ENCODE assay signal across 22 cellular contexts in the genomic region with DNA sequence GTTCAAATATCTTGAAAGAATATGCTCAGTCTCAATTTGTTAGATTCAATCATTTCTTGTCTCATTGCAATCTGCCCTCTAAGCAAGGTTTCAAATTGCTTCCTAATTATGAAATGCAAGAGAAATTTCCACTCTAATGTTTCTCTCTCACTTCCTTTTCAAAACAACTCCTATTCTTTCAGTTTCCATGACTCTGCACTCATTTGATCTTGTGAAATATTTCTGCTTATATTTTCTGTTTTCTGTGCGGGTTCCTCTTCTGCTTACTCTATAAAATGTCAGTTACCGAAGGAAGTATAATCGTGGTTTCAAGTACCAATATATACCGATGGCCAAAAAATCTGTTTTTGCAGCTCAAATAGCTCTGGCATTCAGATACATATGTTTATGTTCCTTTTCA.
DNase-seq lines count a peak whose midpoint lies in the region; ATAC-seq and TF ChIP-seq lines count a peak whose summit lies in the region.
"Had no signal": no experiment of that assay in that cellular context is flagged by ENCODE, and none has a peak within 500 bp of the region (broad histone marks: within the 10 kb centered on the region; RNA-seq: fewer than 3 reads in every experiment).

No MANE protein-coding gene starts in this region.

- POLR2A ChIA-PET in CD8-positive, alpha-beta memory T cell (lab: Charles Lee), result no interaction called here

- DNase-seq in GM23338 (ENCODE audit: low spot score), result no peak
- peak; percentile 84 for DNase-seq in NOMO-1 treated with dmso at 0.1 percent for 144 hours (lab: John Stamatoyannopoulos, UW; ENCODE audit: unreplicated experiment)
- DNase-seq in fibroblast of gingiva (ENCODE audit: low read depth), result peak; percentile 71
- peak; percentile 47 for DNase-seq in pons (ENCODE audit: low spot score)
- DNase-seq in NCI-H2107 treated with DMSO at 0.1 percent for 48 hours (lab: John Stamatoyannopoulos, UW; ENCODE audit: unreplicated experiment), result no peak
- DNase-seq in CD8-positive, alpha-beta memory T cell, result no peak
- DNase-seq in HUDEP-2 (lab: John Stamatoyannopoulos, UW; ENCODE audit: unreplicated experiment in 76 of 76), result no peak
- DNase-seq: activated CD4-positive, alpha-beta T cell treated with anti-CD3 and anti-CD28 coated beads, Interleukin-2, amount 10 ng/mL, durations not matched to agents 7 days and 5 days; activated effector memory CD4-positive, alpha-beta T cell treated with anti-CD3 and anti-CD28 coated beads, Interleukin-2, amount 50 U/mL, for 16 hours; CD8-positive, alpha-beta T cell; DMS79 treated with DMSO at 0.1 percent for 48 hours; foreskin keratinocyte; hippocampal formation; KG1; NCI-H1105 treated with DMSO at 0.1 percent for 48 hours; NCI-H510A; occipital lobe; right lobe of liver; SHP77; T-helper 17 cell had no signal

- no peak overlapping the region for H3K4me3 ChIP-seq in GM23338
- H3K4me3 ChIP-seq in CD8-positive, alpha-beta memory T cell (ENCODE audit: low read length), result no peak overlapping the region
- H3K4me3 ChIP-seq: adrenal gland, right lobe of liver had no signal

- no peaks in the 10 kb centered on the region for H3K27me3 Mint-ChIP-seq in GM23338 (ENCODE audit: insufficient read depth, low read depth, poor library complexity)
- peaks cover 0 to 1% of the 10 kb centered on the region in 2 donors for H3K27me3 Mint-ChIP-seq in CD8-positive, alpha-beta memory T cell
- H3K27me3 Mint-ChIP-seq: activated CD4-positive, alpha-beta T cell treated with anti-CD3 and anti-CD28 coated beads, Interleukin-2, amount 10 ng/mL, durations not matched to agents 7 days and 5 days; T-helper 17 cell had no signal

- no peaks in the 10 kb centered on the region for H3K36me3 Mint-ChIP-seq in GM23338 (ENCODE audit: low read depth)
- no peaks in the 10 kb centered on the region for H3K36me3 Mint-ChIP-seq in CD8-positive, alpha-beta memory T cell
- H3K36me3 Mint-ChIP-seq: CD8-positive, alpha-beta T cell; stimulated activated effector memory CD8-positive, alpha-beta T cell treated with anti-CD3 and anti-CD28 coated beads, Interleukin-12 subunit alpha, Interleukin-12 subunit beta, amount 100 ng/mL, for 72 hours had no signal

- H3K27ac ChIP-seq in GM23338 (ENCODE audit: low read depth), result no peak overlapping the region
- H3K27ac ChIP-seq in CD8-positive, alpha-beta memory T cell (ENCODE audit: low read depth, low read length), result no peak overlapping the region
- H3K27ac ChIP-seq: foreskin keratinocyte, right lobe of liver had no signal

- no peaks in the 10 kb centered on the region for H3K36me3 ChIP-seq in GM23338 (ENCODE audit: insufficient read depth)
- H3K36me3 ChIP-seq in CD8-positive, alpha-beta memory T cell (ENCODE audit: insufficient read depth, low read length), result no peaks in the 10 kb centered on the region
- H3K36me3 ChIP-seq: adrenal gland, right lobe of liver had no signal

- no peaks in the 10 kb centered on the region for H3K9me3 ChIP-seq in CD8-positive, alpha-beta memory T cell (ENCODE audit: low read length)
- H3K9me3 ChIP-seq: adrenal gland, right lobe of liver had no signal

- no peaks in the 10 kb centered on the region for H4K20me1 ChIP-seq in GM23338 (replicated peaks; ENCODE audit: insufficient read depth)

- TF ChIP-seq CTCF in GM23338 (conservative IDR thresholded peaks at IDR 0.05; ENCODE audit: low read depth in 2 of 2), result no peak

- 0 out of 2 replicates have a peak, but pooled peaks cover 1% of the 10 kb centered on the region for H3K9me2 ChIP-seq in GM23338 (ENCODE audit: insufficient read depth)

- peaks cover under 1% of the 10 kb centered on the region; the same call in 1 of the 2 replicates for H3K4me1 ChIP-seq in GM23338 (ENCODE audit: insufficient read depth)
- no peaks in the 10 kb centered on the region for H3K4me1 ChIP-seq in CD8-positive, alpha-beta memory T cell (ENCODE audit: insufficient read depth, low read length)
- H3K4me1 ChIP-seq: adrenal gland, foreskin keratinocyte, right lobe of liver had no signal

- H3K27me3 ChIP-seq in GM23338 (ENCODE audit: insufficient read depth), result no peaks in the 10 kb centered on the region
- H3K27me3 ChIP-seq in CD8-positive, alpha-beta memory T cell (ENCODE audit: insufficient read depth, low read length, poor library complexity, severe bottlenecking), result no peaks in the 10 kb centered on the region
- H3K27me3 ChIP-seq: adrenal gland, foreskin keratinocyte, right lobe of liver had no signal

- H3K4me2 ChIP-seq in GM23338, result no peak overlapping the region

- peak overlapping the region; percentile 14; the same call in 1 of the 2 replicates for H2AFZ ChIP-seq in GM23338

- H3K9me3 Mint-ChIP-seq in GM23338, result no peaks in the 10 kb centered on the region
- H3K9me3 Mint-ChIP-seq in CD8-positive, alpha-beta memory T cell, result peaks cover 4 to 27% (median 7%) of the 10 kb centered on the region in 5 donors
- H3K9me3 Mint-ChIP-seq: activated CD4-positive, alpha-beta T cell treated with anti-CD3 and anti-CD28 coated beads, Interleukin-2, amount 10 ng/mL, durations not matched to agents 7 days and 5 days; CD8-positive, alpha-beta T cell had no signal

- no peaks in the 10 kb centered on the region for H3K79me2 ChIP-seq in GM23338 (replicated peaks; ENCODE audit: insufficient read depth)

- no peaks in the 10 kb centered on the region for H3F3A ChIP-seq in GM23338 (replicated peaks; ENCODE audit: low read depth)

- ATAC-seq in GM23338, result no peak
- ATAC-seq: CD8-positive, alpha-beta T cell; foreskin keratinocyte; stimulated activated effector memory CD8-positive, alpha-beta T cell treated with anti-CD3 and anti-CD28 coated beads, Interleukin-12 subunit alpha, Interleukin-12 subunit beta, amount 100 ng/mL, for 72 hours; T-helper 17 cell had no signal

- H3K27ac Mint-ChIP-seq in GM23338, result 0 out of 2 replicates have a peak overlapping the region, but pooled peaks have one; percentile 20
- no peak overlapping the region for H3K27ac Mint-ChIP-seq in CD8-positive, alpha-beta memory T cell
- H3K27ac Mint-ChIP-seq: activated CD4-positive, alpha-beta T cell treated with anti-CD3 and anti-CD28 coated beads, Interleukin-2, amount 10 ng/mL, durations not matched to agents 7 days and 5 days; CD8-positive, alpha-beta T cell; stimulated activated effector memory CD8-positive, alpha-beta T cell treated with anti-CD3 and anti-CD28 coated beads, Interleukin-12 subunit alpha, Interleukin-12 subunit beta, amount 100 ng/mL, for 72 hours; T-helper 17 cell had no signal

- no peak overlapping the region for H3K4me3 Mint-ChIP-seq in GM23338
- H3K4me3 Mint-ChIP-seq in CD8-positive, alpha-beta memory T cell, result no peak overlapping the region
- H3K4me3 Mint-ChIP-seq: activated CD4-positive, alpha-beta T cell treated with anti-CD3 and anti-CD28 coated beads, Interleukin-2, amount 10 ng/mL, durations not matched to agents 7 days and 5 days; CD8-positive, alpha-beta T cell; stimulated activated effector memory CD8-positive, alpha-beta T cell treated with anti-CD3 and anti-CD28 coated beads, Interleukin-12 subunit alpha, Interleukin-12 subunit beta, amount 100 ng/mL, for 72 hours; T-helper 17 cell had no signal

- peaks cover 4% of the 10 kb centered on the region; the same call in 1 of the 3 replicates for H3K4me1 Mint-ChIP-seq in GM23338
- H3K4me1 Mint-ChIP-seq in CD8-positive, alpha-beta memory T cell, result no peaks in the 10 kb centered on the region
- H3K4me1 Mint-ChIP-seq: activated CD4-positive, alpha-beta T cell treated with anti-CD3 and anti-CD28 coated beads, Interleukin-2, amount 10 ng/mL, durations not matched to agents 7 days and 5 days; stimulated activated effector memory CD8-positive, alpha-beta T cell treated with anti-CD3 and anti-CD28 coated beads, Interleukin-12 subunit alpha, Interleukin-12 subunit beta, amount 100 ng/mL, for 72 hours; T-helper 17 cell had no signal

- CTCF ChIA-PET in CD8-positive, alpha-beta memory T cell (lab: Charles Lee), result no interaction called here

TF ChIP-seq in GM23338, 12 proteins besides CTCF, POLR2A, EP300 and RAD21 (continues in another document):
- TF ChIP-seq EZH2phosphoT487 (IDR thresholded peaks at IDR 0.05; ENCODE audit: unreplicated experiment) (no peak), ZNF331 (CRISPR knock-in tag; IDR thresholded peaks at IDR 0.05; ENCODE audit: low read depth) (no peak), STAT1 (IDR thresholded peaks at IDR 0.05; ENCODE audit: unreplicated experiment) (no peak), POLR2AphosphoS5 (IDR thresholded peaks at IDR 0.05; ENCODE audit: low read depth) (no peak), EZH2 (IDR thresholded peaks at IDR 0.05; ENCODE audit: low read depth, unreplicated experiment) (no peak), ZNF114 (CRISPR knock-in tag; IDR thresholded peaks at IDR 0.05) (no peak), CREB1 (CRISPR knock-in tag; IDR thresholded peaks at IDR 0.05; ENCODE audit: low read depth) (no peak)
- TF ChIP-seq, protein P1, sequence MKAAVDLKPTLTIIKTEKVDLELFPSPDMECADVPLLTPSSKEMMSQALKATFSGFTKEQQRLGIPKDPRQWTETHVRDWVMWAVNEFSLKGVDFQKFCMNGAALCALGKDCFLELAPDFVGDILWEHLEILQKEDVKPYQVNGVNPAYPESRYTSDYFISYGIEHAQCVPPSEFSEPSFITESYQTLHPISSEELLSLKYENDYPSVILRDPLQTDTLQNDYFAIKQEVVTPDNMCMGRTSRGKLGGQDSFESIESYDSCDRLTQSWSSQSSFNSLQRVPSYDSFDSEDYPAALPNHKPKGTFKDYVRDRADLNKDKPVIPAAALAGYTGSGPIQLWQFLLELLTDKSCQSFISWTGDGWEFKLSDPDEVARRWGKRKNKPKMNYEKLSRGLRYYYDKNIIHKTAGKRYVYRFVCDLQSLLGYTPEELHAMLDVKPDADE (IDR thresholded peaks at IDR 0.05), result no peak

Comparison
In these comparisons a context has a peak if more than half of its experiments do, and no peak if none do; other contexts are left out.
1. DNase-seq: peak in NOMO-1 treated with dmso at 0.1 percent for 144 hours (single experiment), fibroblast of gingiva (single experiment) and pons (single experiment); none in GM23338 (single experiment), NCI-H2107 treated with DMSO at 0.1 percent for 48 hours (single experiment), CD8-positive, alpha-beta memory T cell (0 of 5) and HUDEP-2 (0 of 76).